In the genomic region with DNA sequence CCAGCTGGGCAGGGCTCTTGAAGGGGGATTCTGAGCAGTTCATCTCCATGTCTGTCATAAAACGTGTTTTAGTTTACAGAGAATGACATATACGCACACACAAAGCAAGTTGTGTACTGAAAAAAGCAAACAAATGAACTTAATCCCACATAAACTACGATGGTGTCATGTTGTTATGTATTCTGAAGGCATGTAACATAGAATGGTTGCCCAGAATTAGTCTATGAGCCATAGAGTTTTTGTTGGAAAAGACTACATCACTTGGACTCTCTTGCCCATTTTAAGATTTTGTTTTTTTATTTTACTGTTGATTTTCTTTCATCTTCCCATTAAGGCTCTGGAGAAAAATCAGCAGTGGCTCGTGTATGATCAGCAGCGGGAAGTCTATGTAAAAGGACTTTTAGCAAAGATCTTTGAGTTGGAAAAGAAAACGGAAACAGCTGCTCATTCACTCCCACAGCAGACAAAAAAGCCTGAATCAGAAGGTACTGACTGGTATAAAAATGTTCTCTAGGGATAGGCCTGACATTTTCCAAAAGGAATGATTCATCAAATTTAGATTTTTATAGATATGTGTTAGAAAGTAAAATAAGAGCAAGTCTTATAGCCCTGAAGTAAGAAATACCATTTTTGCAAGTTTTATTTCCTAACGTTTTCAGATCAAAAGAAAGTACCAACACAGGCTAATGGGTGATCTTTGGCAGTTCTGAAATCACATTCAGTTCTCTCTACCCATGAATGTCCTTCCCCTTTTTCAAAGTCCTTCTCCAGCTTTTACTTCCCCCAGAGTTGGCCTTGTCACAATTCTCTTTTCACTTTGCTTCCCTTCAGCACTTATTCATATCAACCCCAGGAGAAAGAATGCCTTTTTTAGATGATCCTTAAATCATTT, we compare ENCODE assay signal across 12 cellular contexts. TPM values are rescaled to one million over a fixed set of nuclear protein-coding genes. Genes with fewer than 3 reads are reported as not detected.
DNase-seq lines count a peak whose midpoint lies in the region; ATAC-seq and TF ChIP-seq lines count a peak whose summit lies in the region.
"Had no signal": no experiment of that assay in that cellular context is flagged by ENCODE, and none has a peak within 500 bp of the region (broad histone marks: within the 10 kb centered on the region; RNA-seq: fewer than 3 reads in every experiment).

No MANE protein-coding gene starts in this region.

- H3K4me3 Mint-ChIP-seq in chondrocyte (ENCODE audit: unreplicated experiment): peak overlapping the region; percentile 26
- H3K4me3 Mint-ChIP-seq: activated T-helper 17 cell treated with anti-CD3 and anti-CD28 coated beads, Interleukin-2, amount 50 U/mL, for 72 hours; stimulated activated naive CD8-positive, alpha-beta T cell treated with anti-CD3 and anti-CD28 coated beads, Interleukin-15, amount 100 ng/mL, for 72 hours had no signal

- POLR2A ChIA-PET in HEK293T (lab: Yijun Ruan, JAX): no interaction called here

- peaks cover 4% of the 10 kb centered on the region for H3K36me3 Mint-ChIP-seq in chondrocyte (ENCODE audit: low read depth)

- peak overlapping the region; percentile 92 for H3K27ac Mint-ChIP-seq in chondrocyte (ENCODE audit: unreplicated experiment)
- H3K27ac Mint-ChIP-seq: activated T-helper 17 cell treated with anti-CD3 and anti-CD28 coated beads, Interleukin-2, amount 50 U/mL, for 72 hours; stimulated activated naive CD8-positive, alpha-beta T cell treated with anti-CD3 and anti-CD28 coated beads, Interleukin-15, amount 100 ng/mL, for 72 hours had no signal

- peaks cover 0 to 3% of the 10 kb centered on the region in 2 donors for H3K36me3 ChIP-seq in left lung

- no peaks in the 10 kb centered on the region for H3K9me3 ChIP-seq in left lung

- intact Hi-C loops in left lung (cut with DNase I): no loop called here

- H3K4me1 Mint-ChIP-seq in chondrocyte (ENCODE audit: low read depth): peaks cover 29% of the 10 kb centered on the region
- H3K4me1 Mint-ChIP-seq: activated T-helper 17 cell treated with anti-CD3 and anti-CD28 coated beads, Interleukin-2, amount 50 U/mL, for 72 hours; stimulated activated naive CD8-positive, alpha-beta T cell treated with anti-CD3 and anti-CD28 coated beads, Interleukin-15, amount 100 ng/mL, for 72 hours had no signal

- peak overlapping the region; percentile 74 to 76 for H3K27ac ChIP-seq in left lung
- H3K27ac ChIP-seq in temporal lobe (ENCODE audit: low read depth, low read length): peak overlapping the region; percentile 51
- H3K27ac ChIP-seq: hepatocyte, RWPE1 had no signal

- H3K4me3 ChIP-seq in left lung: no peak overlapping the region
- H3K4me3 ChIP-seq: hepatocyte had no signal

- H3K4me1 ChIP-seq in left lung: peaks cover 9 to 37% of the 10 kb centered on the region in 2 donors

- H3K9me3 Mint-ChIP-seq in chondrocyte (ENCODE audit: low read depth): no peaks in the 10 kb centered on the region
- H3K9me3 Mint-ChIP-seq: activated T-helper 17 cell treated with anti-CD3 and anti-CD28 coated beads, Interleukin-2, amount 50 U/mL, for 72 hours; stimulated activated naive CD8-positive, alpha-beta T cell treated with anti-CD3 and anti-CD28 coated beads, Interleukin-15, amount 100 ng/mL, for 72 hours had no signal

- H3K27me3 Mint-ChIP-seq in chondrocyte (ENCODE audit: low read depth): no peaks in the 10 kb centered on the region
- H3K27me3 Mint-ChIP-seq: activated T-helper 17 cell treated with anti-CD3 and anti-CD28 coated beads, Interleukin-2, amount 50 U/mL, for 72 hours; stimulated activated naive CD8-positive, alpha-beta T cell treated with anti-CD3 and anti-CD28 coated beads, Interleukin-15, amount 100 ng/mL, for 72 hours had no signal

- CTCF ChIA-PET in HEK293T (lab: Yijun Ruan, JAX): no interaction called here

- ATAC-seq in left lung (peak; percentile 58), HG02798 (IDR thresholded peaks at IDR 0.05; ENCODE audit: poor library complexity, unreplicated experiment) (no peak), GM21515 (IDR thresholded peaks at IDR 0.05; ENCODE audit: unreplicated experiment) (no peak)
- ATAC-seq: activated CD4-positive, CD25-positive, alpha-beta regulatory T cell treated with anti-CD3 and anti-CD28 coated beads, Interleukin-2, amount 50 U/mL, for 24 hours; activated T-helper 17 cell treated with anti-CD3 and anti-CD28 coated beads, Interleukin-2, amount 50 U/mL, for 72 hours; stimulated activated naive CD8-positive, alpha-beta T cell treated with anti-CD3 and anti-CD28 coated beads, Interleukin-15, amount 100 ng/mL, for 72 hours had no signal

- DNase-seq in LHCN-M2 (ENCODE audit: low read depth): peak; percentile 86
- no peak for DNase-seq in chondrocyte (ENCODE audit: low spot score)
- no peak for DNase-seq in left lung
- no peak for DNase-seq in HEK293T (ENCODE audit: extremely low spot score)
- DNase-seq: stimulated activated naive CD8-positive, alpha-beta T cell treated with anti-CD3 and anti-CD28 coated beads, Interleukin-15, amount 100 ng/mL, for 72 hours had no signal

- no peaks in the 10 kb centered on the region for H3K27me3 ChIP-seq in left lung
- H3K27me3 ChIP-seq: hepatocyte had no signal

- TF ChIP-seq CTCF in chondrocyte (IDR thresholded peaks at IDR 0.05) (no peak), left lung (IDR thresholded peaks at IDR 0.05) (no peak)

TF ChIP-seq in HEK293T, 16 proteins besides CTCF, POLR2A, EP300 and RAD21:
- TF ChIP-seq BHLHE40 (IDR thresholded peaks at IDR 0.05; ENCODE audit: borderline replicate concordance): no peak
- no peak for TF ChIP-seq NFRKB (IDR thresholded peaks at IDR 0.05)

RNA-seq across cellular contexts. Expression of gene CEP55, which starts 18.9 kb away (rescaled TPM):
- total RNA-seq in LHCN-M2 (2014; rRNA removed) (99.7 and 102 TPM in 2 replicates), chondrocyte (7.5 to 9.3 TPM (median 8.4 TPM) in 3 replicates), left lung (1 to 10 TPM; 3.4 to 9.5 TPM), temporal lobe (1.7 TPM)
- polyA plus RNA-seq in LHCN-M2 (2012): 20.0 TPM

RNA-seq across cellular contexts. Expression of gene MYOF, which starts 33.2 kb away (rescaled TPM):
- total RNA-seq in LHCN-M2 (2014; rRNA removed) (164 and 242 TPM in 2 replicates), chondrocyte (291 to 526 TPM (median 524 TPM) in 3 replicates), left lung (100 to 1,000 TPM; 241 to 295 TPM), temporal lobe (4.7 TPM)
- 262 TPM for polyA plus RNA-seq in LHCN-M2 (2012)

RNA-seq across cellular contexts. Expression of gene FFAR4, which starts 51.1 kb away (rescaled TPM):
- total RNA-seq in LHCN-M2 (2014; rRNA removed): not detected in 2 replicates
- polyA plus RNA-seq in LHCN-M2 (2012): not detected
- total RNA-seq in chondrocyte: not detected in 3 replicates
- 1 to 10 TPM; 2.1 to 4.0 TPM for total RNA-seq in left lung
- not detected for total RNA-seq in temporal lobe
- total RNA-seq: activated T-helper 17 cell treated with anti-CD3 and anti-CD28 coated beads, Interleukin-2, amount 50 U/mL, for 72 hours; hepatocyte had no signal

Comparison
In these comparisons a context has a peak if more than half of its experiments do, and no peak if none do; other contexts are left out.
1. RNA of gene MYOF, which starts 33.2 kb away (total RNA-seq): 291 to 526 TPM in chondrocyte, 241 to 295 TPM in left lung and 164 to 242 TPM in LHCN-M2; 4.7 TPM in temporal lobe (single experiment); every median in the first group is over 10 times any median in the second.